ENCODE assay signal across 17 cellular contexts in the genomic region with DNA sequence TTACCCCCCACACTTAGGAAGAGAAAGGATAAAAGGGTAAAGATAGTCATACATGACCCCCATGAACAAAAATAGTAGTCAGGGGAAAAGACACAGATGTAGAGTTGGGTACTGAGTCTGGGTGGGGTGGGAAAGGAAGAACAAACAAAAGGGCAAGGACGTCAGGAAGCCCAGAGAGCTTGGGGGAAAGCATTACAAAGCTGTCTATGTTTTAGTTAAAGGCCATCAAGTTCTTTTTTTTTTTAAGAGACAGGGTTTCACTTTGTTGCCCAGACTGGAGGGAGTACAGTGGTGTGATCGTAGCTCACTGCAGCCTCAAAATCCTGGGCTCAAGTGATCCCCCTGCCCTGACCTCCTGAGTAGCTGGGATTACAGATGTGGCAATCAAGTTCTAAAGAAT.
DNase-seq lines count a peak whose midpoint lies in the region; ATAC-seq and TF ChIP-seq lines count a peak whose summit lies in the region.
"Had no signal": no experiment of that assay in that cellular context is flagged by ENCODE, and none has a peak within 500 bp of the region (broad histone marks: within the 10 kb centered on the region; RNA-seq: fewer than 3 reads in every experiment).

No MANE protein-coding gene starts in this region.

- TF ChIP-seq EP300 in gastroesophageal sphincter (IDR thresholded peaks at IDR 0.05) (no peak), sigmoid colon (IDR thresholded peaks at IDR 0.05) (no peak)

- intact Hi-C loops in left ventricle myocardium inferior (cut with micrococcal nuclease), result no loop called here
- intact Hi-C loops in Right ventricle myocardium inferior (cut with DNase I), result no loop called here
- intact Hi-C loops in sigmoid colon (cut with DNase I), result no loop called here
- intact Hi-C loops in uterus (cut with DNase I; ENCODE audit: low total_unique reads), result no loop called here
- intact Hi-C loops in CD4-positive, alpha-beta memory T cell (cut with micrococcal nuclease), result no loop called here

- H3K9me3 Mint-ChIP-seq in CD4-positive, alpha-beta memory T cell, result no peaks in the 10 kb centered on the region
- H3K9me3 Mint-ChIP-seq: mesothelial cell of epicardium had no signal

- CTCF ChIA-PET in CD4-positive, alpha-beta memory T cell (lab: Charles Lee; ENCODE audit: partially characterized antibody), result interaction anchor here (0.7 to 4.6 kb wide), 4 partner anchors 9 to 42 kb away, joined by 3 to 31 read pairs (median 4); no protein-coding TSS in a partner anchor

- H3K27me3 Mint-ChIP-seq in CD4-positive, alpha-beta memory T cell, result peaks cover 0 to 3% of the 10 kb centered on the region in 2 donors

- peaks cover 80% of the 10 kb centered on the region for H3K36me3 ChIP-seq in left ventricle myocardium inferior
- H3K36me3 ChIP-seq in gastroesophageal sphincter, result peaks cover 0 to 88% of the 10 kb centered on the region in 2 donors
- H3K36me3 ChIP-seq in sigmoid colon, result peaks cover 20 to 84% (median 36%) of the 10 kb centered on the region in 4 donors
- no peaks in the 10 kb centered on the region for H3K36me3 ChIP-seq in uterus
- H3K36me3 ChIP-seq in SJCRH30, result no peaks in the 10 kb centered on the region
- H3K36me3 ChIP-seq in CD4-positive, alpha-beta memory T cell (ENCODE audit: insufficient read depth, low read length), result no peaks in the 10 kb centered on the region

- H3K4me1 ChIP-seq in left ventricle myocardium inferior, result peaks cover 100% of the 10 kb centered on the region
- peaks cover 22 to 100% (median 42%) of the 10 kb centered on the region in 3 donors for H3K4me1 ChIP-seq in gastroesophageal sphincter
- peaks cover 0 to 92% (median 86%) of the 10 kb centered on the region in 4 donors for H3K4me1 ChIP-seq in sigmoid colon
- H3K4me1 ChIP-seq in uterus, result peaks cover 0 to 3% of the 10 kb centered on the region in 2 donors
- no peaks in the 10 kb centered on the region for H3K4me1 ChIP-seq in SJCRH30
- H3K4me1 ChIP-seq in CD4-positive, alpha-beta memory T cell (ENCODE audit: insufficient read depth, low read length), result no peaks in the 10 kb centered on the region

- H3K27ac ChIP-seq in left ventricle myocardium inferior (replicated peaks) (peak overlapping the region; percentile 64), gastroesophageal sphincter (peak overlapping the region; percentile 58 to 97 (median 83)), sigmoid colon (peak overlapping the region; percentile 59 to 98 (median 84)), uterus (peak overlapping the region; percentile 40 to 65), SJCRH30 (no peak overlapping the region)
- H3K27ac ChIP-seq in CD4-positive, alpha-beta memory T cell (ENCODE audit: low read depth, low read length), result no peak overlapping the region
- H3K27ac ChIP-seq: A549 had no signal

- H3K4me3 ChIP-seq in left ventricle myocardium inferior, result no peak overlapping the region
- no peak overlapping the region for H3K4me3 ChIP-seq in gastroesophageal sphincter
- no peak overlapping the region for H3K4me3 ChIP-seq in sigmoid colon
- H3K4me3 ChIP-seq in uterus, result no peak overlapping the region
- no peak overlapping the region for H3K4me3 ChIP-seq in SJCRH30
- no peak overlapping the region for H3K4me3 ChIP-seq in CD4-positive, alpha-beta memory T cell (ENCODE audit: low read length in 2 of 2)
- H3K4me3 ChIP-seq: A549 had no signal

- DNase-seq in left ventricle myocardium inferior (no peak), Right ventricle myocardium inferior (ENCODE audit: missing footprints) (no peak), sigmoid colon (no peak), uterus (no peak), SJCRH30 (no peak), iPS-NIHi7 (ENCODE audit: extremely low spot score) (no peak)
- no peak for DNase-seq in CD4-positive, alpha-beta memory T cell
- DNase-seq: activated CD4-positive, alpha-beta T cell treated with anti-CD3 and anti-CD28 coated beads, Interleukin-2, amount 50 U/mL, for 1 hour; activated CD8-positive, alpha-beta memory T cell treated with anti-CD3 and anti-CD28 coated beads, Interleukin-2, amount 50 U/mL, for 48 hours; activated effector memory CD4-positive, alpha-beta T cell treated with anti-CD3 and anti-CD28 coated beads, Interleukin-2, amount 50 U/mL, for 16 hours; Karpas-422; kidney; NCI-H1048; NK-92 treated with Interleukin-12 subunit alpha and Interleukin-12 subunit beta, amount 100 ng/mL, for 24 hours had no signal

- TF ChIP-seq POLR2A in gastroesophageal sphincter (IDR thresholded peaks at IDR 0.05), result no peak
- no peak for TF ChIP-seq POLR2A in sigmoid colon (IDR thresholded peaks at IDR 0.05)
- TF ChIP-seq POLR2A in uterus (IDR thresholded peaks at IDR 0.05), result no peak

- TF ChIP-seq CTCF in left ventricle myocardium inferior (IDR thresholded peaks at IDR 0.05; ENCODE audit: borderline replicate concordance), result no peak
- TF ChIP-seq CTCF in gastroesophageal sphincter (IDR thresholded peaks at IDR 0.05), result no peak
- no peak for TF ChIP-seq CTCF in sigmoid colon (IDR thresholded peaks at IDR 0.05)
- TF ChIP-seq CTCF in uterus (IDR thresholded peaks at IDR 0.05), result no peak

- 18 to 29% methylated on average over 2 of the region's 2 CpGs for WGBS in gastroesophageal sphincter (ENCODE audit: low coverage in 1 of 2), 2 donors
- 43 to 64% methylated on average over 2 of the region's 2 CpGs for WGBS in sigmoid colon, 2 donors

- H3K27me3 ChIP-seq in left ventricle myocardium inferior (ENCODE audit: low read depth) (no peaks in the 10 kb centered on the region), gastroesophageal sphincter (no peaks in the 10 kb centered on the region), sigmoid colon (no peaks in the 10 kb centered on the region), uterus (no peaks in the 10 kb centered on the region), SJCRH30 (no peaks in the 10 kb centered on the region)
- no peaks in the 10 kb centered on the region for H3K27me3 ChIP-seq in CD4-positive, alpha-beta memory T cell (ENCODE audit: insufficient read depth, low read length)

- ATAC-seq in Right ventricle myocardium inferior (no peak), gastroesophageal sphincter (no peak)

- H3K9me3 ChIP-seq in left ventricle myocardium inferior (replicated peaks) (no peaks in the 10 kb centered on the region), gastroesophageal sphincter (no peaks in the 10 kb centered on the region), sigmoid colon (no peaks in the 10 kb centered on the region), uterus (no peaks in the 10 kb centered on the region), SJCRH30 (replicated peaks) (no peaks in the 10 kb centered on the region)
- no peaks in the 10 kb centered on the region for H3K9me3 ChIP-seq in CD4-positive, alpha-beta memory T cell (ENCODE audit: control insufficient read depth in 1 of 2, low read length in 2 of 2)
- H3K9me3 ChIP-seq: A549 had no signal

- no peaks in the 10 kb centered on the region for H3K4me1 Mint-ChIP-seq in CD4-positive, alpha-beta memory T cell

- POLR2A ChIA-PET in CD4-positive, alpha-beta memory T cell (lab: Charles Lee; ENCODE audit: partially characterized antibody), result no interaction called here

- no peak overlapping the region for H3K27ac Mint-ChIP-seq in CD4-positive, alpha-beta memory T cell
- H3K27ac Mint-ChIP-seq: mesothelial cell of epicardium had no signal

- H3K4me3 Mint-ChIP-seq in CD4-positive, alpha-beta memory T cell, result no peak overlapping the region
- H3K4me3 Mint-ChIP-seq: mesothelial cell of epicardium had no signal

- no peaks in the 10 kb centered on the region for H3K36me3 Mint-ChIP-seq in CD4-positive, alpha-beta memory T cell
- H3K36me3 Mint-ChIP-seq: mesothelial cell of epicardium had no signal

Comparison
In these comparisons a context has a peak if more than half of its experiments do, and no peak if none do; other contexts are left out.
1. H3K27ac ChIP-seq: peak in left ventricle myocardium inferior (single experiment), gastroesophageal sphincter (4 of 4), sigmoid colon (4 of 4) and uterus (2 of 2); none in SJCRH30 (single experiment) and CD4-positive, alpha-beta memory T cell (single experiment).